In genomic region chr12:91975891-91976290, GRCh38 we compare ENCODE assay signal across 15 cellular contexts.
"Had no signal": no experiment of that assay in that cellular context is flagged by ENCODE, and none has a peak within 500 bp of the region (broad histone marks: within the 10 kb centered on the region; RNA-seq: fewer than 3 reads in every experiment).

No MANE protein-coding gene starts in this region.

- H3K27me3 ChIP-seq: esophagus squamous epithelium, foreskin keratinocyte had no signal

- H3K36me3 ChIP-seq: esophagus squamous epithelium had no signal

- H3K4me1 ChIP-seq: esophagus squamous epithelium, foreskin keratinocyte, psoas muscle had no signal

- H3K4me3 ChIP-seq: esophagus squamous epithelium, lung, psoas muscle, skin epidermis had no signal

- H3K4me3 Mint-ChIP-seq: nephron progenitor cell had no signal

- H3K27ac Mint-ChIP-seq: nephron progenitor cell had no signal

- H3K27ac ChIP-seq: esophagus squamous epithelium, foreskin keratinocyte, psoas muscle, skin epidermis had no signal

- H3K9me3 ChIP-seq: esophagus squamous epithelium, psoas muscle had no signal

- DNase-seq: dermis blood vessel endothelial cell; esophagus squamous epithelium; foreskin keratinocyte; left colon; left ventricle myocardium superior; mesenchymal stem cell; midbrain; nephron progenitor cell; psoas muscle; retina; stimulated activated naive CD4-positive, alpha-beta T cell; trophoblast cell had no signal

- ATAC-seq: foreskin keratinocyte, left colon, left ventricle myocardium superior, psoas muscle, sciatic nerve had no signal
